Comparison of ENCODE assay signal across 10 cellular contexts in the genomic region with DNA sequence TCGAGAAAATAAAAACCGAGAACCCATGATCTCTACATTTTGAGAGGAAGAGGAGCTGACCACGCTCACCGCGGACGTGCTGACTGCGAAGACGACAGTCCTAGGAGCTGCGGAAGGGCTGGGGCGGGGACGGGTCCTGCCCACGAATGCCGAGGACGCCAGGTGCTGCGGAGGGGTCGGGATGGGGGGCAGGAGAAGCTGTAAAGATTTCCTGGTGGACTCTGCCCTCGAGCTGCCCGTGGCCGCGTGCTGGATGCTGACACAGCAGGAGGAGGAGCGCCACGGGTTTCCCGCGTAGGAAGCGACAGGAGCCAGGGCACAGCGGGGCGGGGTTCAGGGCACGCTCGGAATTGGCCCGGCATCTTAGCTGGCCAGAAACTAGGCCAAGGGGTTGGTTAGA.
DNase-seq lines count a peak whose midpoint lies in the region; ATAC-seq and TF ChIP-seq lines count a peak whose summit lies in the region.
"Had no signal": no experiment of that assay in that cellular context is flagged by ENCODE, and none has a peak within 500 bp of the region (broad histone marks: within the 10 kb centered on the region; RNA-seq: fewer than 3 reads in every experiment).

No MANE protein-coding gene starts in this region.

- H3K4me1 ChIP-seq in muscle layer of duodenum (ENCODE audit: control insufficient read depth in 1 of 2, insufficient read depth in 2 of 2, low read length in 2 of 2), result no peaks in the 10 kb centered on the region
- H3K4me1 ChIP-seq: adrenal gland, neural progenitor cell had no signal

- no peak for TF ChIP-seq CTCF in choroid plexus epithelial cell (conservative IDR thresholded peaks at IDR 0.05; ENCODE audit: low read depth, low read length)

- peaks cover 0 to 12% of the 10 kb centered on the region in 2 donors for H3K36me3 ChIP-seq in muscle layer of duodenum (ENCODE audit: control insufficient read depth in 1 of 2, insufficient read depth in 2 of 2, low read length in 2 of 2)
- H3K36me3 ChIP-seq: neural progenitor cell had no signal

- ATAC-seq in HG03095 (IDR thresholded peaks at IDR 0.05; ENCODE audit: unreplicated experiment) (no peak), GM21447 (IDR thresholded peaks at IDR 0.05; ENCODE audit: unreplicated experiment) (no peak), HG02610 (IDR thresholded peaks at IDR 0.05; ENCODE audit: unreplicated experiment) (no peak)

- no peak overlapping the region for H3K27ac ChIP-seq in muscle layer of duodenum (ENCODE audit: low read length)
- H3K27ac ChIP-seq: neural progenitor cell had no signal

- H3K9me3 ChIP-seq in muscle layer of duodenum (ENCODE audit: control insufficient read depth in 1 of 2, low read length in 2 of 2), result peaks cover 0 to 7% of the 10 kb centered on the region in 2 donors
- H3K9me3 ChIP-seq: adrenal gland had no signal

- H3K27me3 ChIP-seq in muscle layer of duodenum (ENCODE audit: low read depth, low read length), result no peaks in the 10 kb centered on the region
- H3K27me3 ChIP-seq: adrenal gland, neural progenitor cell had no signal

- H3K4me3 ChIP-seq in choroid plexus epithelial cell (ENCODE audit: low read depth, low read length) (peak overlapping the region; percentile 67), muscle layer of duodenum (ENCODE audit: low read depth in 1 of 2, low read length in 2 of 2) (peak overlapping the region; percentile 62 to 65)
- H3K4me3 ChIP-seq: neural progenitor cell had no signal

- DNase-seq in stimulated activated CD4-positive, alpha-beta T cell treated with anti-CD3 and anti-CD28 coated beads, Interleukin-15, amount 100 ng/mL, for 24 hours, result peak; percentile 27
- DNase-seq in stimulated activated CD4-positive, alpha-beta T cell treated with anti-CD3 and anti-CD28 coated beads, Interleukin-1b, Interleukin-23, amount 100 ng/mL, for 48 hours, result no peak
- DNase-seq in choroid plexus epithelial cell (ENCODE audit: low read depth) (no peak), NOMO-1 treated with DMSO at 0.1 percent for 48 hours (lab: John Stamatoyannopoulos, UW; ENCODE audit: unreplicated experiment) (no peak)
